ENCODE assay signal across 8 cellular contexts in the genomic region with DNA sequence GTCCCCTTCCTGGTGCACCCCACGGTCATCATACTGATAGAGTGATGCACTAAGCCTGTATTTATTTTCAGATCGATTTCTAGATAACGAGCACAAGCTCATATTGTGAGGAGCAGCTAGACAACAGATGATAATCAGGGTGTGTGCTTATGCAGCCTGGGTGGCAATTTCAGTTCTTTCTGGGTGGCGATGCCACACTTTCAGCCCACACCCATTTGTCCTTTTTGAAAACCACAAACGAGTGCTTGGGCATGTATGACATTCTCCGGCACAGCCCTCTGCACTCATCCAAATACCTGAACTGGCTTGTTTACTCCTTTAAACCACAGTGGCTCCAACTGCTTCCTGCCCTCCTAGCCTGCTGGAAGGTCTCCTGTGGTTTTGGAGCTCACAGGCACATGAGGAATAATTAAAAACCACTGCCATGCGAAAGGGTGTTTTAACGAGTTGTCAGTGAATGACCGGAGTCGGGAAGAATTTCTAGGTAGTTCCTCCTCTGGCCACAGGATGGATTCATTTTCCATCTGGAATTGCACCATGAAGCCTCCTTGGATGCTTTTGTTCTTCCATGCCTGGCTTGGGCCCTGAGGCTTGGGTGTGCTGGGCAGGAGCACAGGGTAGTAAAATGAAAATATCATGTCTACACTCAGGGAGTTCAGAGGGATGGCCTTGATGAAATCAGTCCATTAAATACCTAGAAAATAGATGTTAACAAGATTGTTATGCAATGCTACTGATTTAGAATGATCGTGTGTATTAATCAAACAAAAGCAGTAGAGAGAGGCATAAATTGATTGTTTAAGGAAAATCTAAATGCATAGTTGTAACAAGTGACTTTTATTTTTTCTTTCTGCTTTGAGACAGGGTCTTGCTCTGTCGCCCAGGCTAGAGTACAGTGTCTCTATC. TPM values are rescaled to one million over a fixed set of nuclear protein-coding genes. Genes with fewer than 3 reads are reported as not detected.
DNase-seq lines count a peak whose midpoint lies in the region; ATAC-seq and TF ChIP-seq lines count a peak whose summit lies in the region.

No MANE protein-coding gene starts in this region.

- 21 to 36% methylated on average over 11 to 12 of the region's 12 CpGs for WGBS in esophagus squamous epithelium, 2 donors

- no peak for TF ChIP-seq POLR2A in esophagus squamous epithelium (IDR thresholded peaks at IDR 0.05)

- H3K27ac ChIP-seq in esophagus squamous epithelium = peak overlapping the region in 1 of 4 donors; percentile 5

- H3K4me1 Mint-ChIP-seq in stimulated activated naive CD8-positive, alpha-beta T cell treated with anti-CD3 and anti-CD28 coated beads, Interleukin-15, Interleukin-2, amounts not matched to agents 100 ng/mL and 50 ng/mL, for 24 hours (ENCODE audit: low read depth) = peaks cover 39% of the 10 kb centered on the region
- peaks cover 23% of the 10 kb centered on the region for H3K4me1 Mint-ChIP-seq in stimulated activated naive CD8-positive, alpha-beta T cell treated with anti-CD3 and anti-CD28 coated beads, Interleukin-15, amount 100 ng/mL, for 72 hours

- no peaks in the 10 kb centered on the region for H3K9me3 Mint-ChIP-seq in stimulated activated naive CD8-positive, alpha-beta T cell treated with anti-CD3 and anti-CD28 coated beads, Interleukin-15, Interleukin-2, amounts not matched to agents 100 ng/mL and 50 ng/mL, for 24 hours
- no peaks in the 10 kb centered on the region for H3K9me3 Mint-ChIP-seq in stimulated activated naive CD8-positive, alpha-beta T cell treated with anti-CD3 and anti-CD28 coated beads, Interleukin-15, amount 100 ng/mL, for 72 hours

- H3K9me3 ChIP-seq in esophagus squamous epithelium = no peaks in the 10 kb centered on the region

- H3K27ac Mint-ChIP-seq in stimulated activated naive CD8-positive, alpha-beta T cell treated with anti-CD3 and anti-CD28 coated beads, Interleukin-15, Interleukin-2, amounts not matched to agents 100 ng/mL and 50 ng/mL, for 24 hours = peak overlapping the region; percentile 11
- H3K27ac Mint-ChIP-seq in stimulated activated naive CD8-positive, alpha-beta T cell treated with anti-CD3 and anti-CD28 coated beads, Interleukin-15, amount 100 ng/mL, for 72 hours = no peak overlapping the region

- ATAC-seq in stimulated activated naive CD8-positive, alpha-beta T cell treated with anti-CD3 and anti-CD28 coated beads, Interleukin-15, amount 100 ng/mL, for 72 hours = no peak
- ATAC-seq in HG03354 (IDR thresholded peaks at IDR 0.05; ENCODE audit: poor library complexity, severe bottlenecking, unreplicated experiment) (no peak), GM19395 (IDR thresholded peaks at IDR 0.05; ENCODE audit: unreplicated experiment) (no peak)

- H3K4me3 Mint-ChIP-seq in stimulated activated naive CD8-positive, alpha-beta T cell treated with anti-CD3 and anti-CD28 coated beads, Interleukin-15, Interleukin-2, amounts not matched to agents 100 ng/mL and 50 ng/mL, for 24 hours = no peak overlapping the region
- no peak overlapping the region for H3K4me3 Mint-ChIP-seq in stimulated activated naive CD8-positive, alpha-beta T cell treated with anti-CD3 and anti-CD28 coated beads, Interleukin-15, amount 100 ng/mL, for 72 hours

- no peak for DNase-seq in stimulated activated naive CD8-positive, alpha-beta T cell treated with anti-CD3 and anti-CD28 coated beads, Interleukin-15, amount 100 ng/mL, for 72 hours
- DNase-seq in SK-MEL-5 (ENCODE audit: low read depth, low spot score) (peak; percentile 67), esophagus squamous epithelium (lab: John Stamatoyannopoulos, UW) (no peak), skeletal muscle cell (ENCODE audit: low read depth) (peak; percentile 53)
- DNase-seq in stimulated activated CD4-positive, alpha-beta T cell treated with anti-CD3 and anti-CD28 coated beads, Interleukin-15, amount 100 ng/mL, for 24 hours = no peak

- no peaks in the 10 kb centered on the region for H3K36me3 Mint-ChIP-seq in stimulated activated naive CD8-positive, alpha-beta T cell treated with anti-CD3 and anti-CD28 coated beads, Interleukin-15, Interleukin-2, amounts not matched to agents 100 ng/mL and 50 ng/mL, for 24 hours (ENCODE audit: low read depth)

- peaks cover 8% of the 10 kb centered on the region for H3K27me3 Mint-ChIP-seq in stimulated activated naive CD8-positive, alpha-beta T cell treated with anti-CD3 and anti-CD28 coated beads, Interleukin-15, Interleukin-2, amounts not matched to agents 100 ng/mL and 50 ng/mL, for 24 hours
- peaks cover 16% of the 10 kb centered on the region for H3K27me3 Mint-ChIP-seq in stimulated activated naive CD8-positive, alpha-beta T cell treated with anti-CD3 and anti-CD28 coated beads, Interleukin-15, amount 100 ng/mL, for 72 hours

- no peaks in the 10 kb centered on the region for H3K36me3 ChIP-seq in esophagus squamous epithelium

- H3K4me3 ChIP-seq in esophagus squamous epithelium (no peak overlapping the region), skeletal muscle cell (ENCODE audit: low read depth, low read length) (no peak overlapping the region)

- intact Hi-C loops in esophagus squamous epithelium (cut with DNase I) = no loop called here

- H3K4me1 ChIP-seq in esophagus squamous epithelium = peaks cover 3 to 33% (median 9%) of the 10 kb centered on the region in 3 donors

- TF ChIP-seq CTCF in esophagus squamous epithelium (IDR thresholded peaks at IDR 0.05) = peak in 5 of 6 experiments; percentile 10 to 66 (median 43)

- in situ Hi-C loops in SK-MEL-5 (cut with HindIII; ENCODE audit: low pct_unique_long_range_greater_than_20kb, low sequenced_read_pairs) = no loop called here

- H3K27me3 ChIP-seq in esophagus squamous epithelium = no peaks in the 10 kb centered on the region

RNA-seq across cellular contexts. Expression of a gene that starts 52.4 kb away (rescaled TPM):
- total RNA-seq in SK-MEL-5 (2014; rRNA removed; shearing (Covaris generic)) = 391 and 402 TPM in 2 replicates
- polyA plus RNA-seq in SK-MEL-5 (2015; cell fraction: cytosol; rRNA removed) = 361 and 485 TPM in 2 replicates
- 78.8 and 79.4 TPM in 2 replicates for polyA plus RNA-seq in SK-MEL-5 (2015; cell fraction: nucleus; rRNA removed)
- total RNA-seq in esophagus squamous epithelium = 100 to 1,000 TPM in 3 of 4 donors, 10 to 100 TPM in 1; 70.5 to 323 (median 161) TPM

Comparison
In these comparisons a context has a peak if more than half of its experiments do, and no peak if none do; other contexts are left out.
1. DNase-seq: peak in SK-MEL-5 (single experiment) and skeletal muscle cell (single experiment); none in stimulated activated naive CD8-positive, alpha-beta T cell treated with anti-CD3 and anti-CD28 coated beads, Interleukin-15, amount 100 ng/mL, for 72 hours (0 of 2), esophagus squamous epithelium (single experiment) and stimulated activated CD4-positive, alpha-beta T cell treated with anti-CD3 and anti-CD28 coated beads, Interleukin-15, amount 100 ng/mL, for 24 hours (single experiment).